16 cellular contexts compared by ENCODE assay signal in the genomic region with DNA sequence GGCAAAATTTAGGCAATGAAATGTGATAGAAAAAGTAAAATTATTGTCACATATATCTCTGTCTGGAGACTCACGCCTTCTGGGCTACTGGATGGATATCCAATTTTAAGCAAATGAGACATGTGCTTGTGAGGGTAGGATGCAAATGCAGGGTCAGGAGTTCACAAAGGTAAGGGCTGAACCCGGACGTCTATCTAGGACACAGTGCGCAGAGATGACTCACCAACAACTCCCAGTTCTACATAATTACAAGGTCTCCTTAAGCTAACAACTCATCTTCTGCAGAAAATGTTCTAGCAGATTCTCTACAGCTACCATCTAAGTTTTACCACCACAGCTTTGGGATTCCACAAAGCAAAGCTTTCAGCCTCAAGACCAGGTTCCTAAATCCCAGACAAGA.
DNase-seq lines count a peak whose midpoint lies in the region; ATAC-seq, FAIRE-seq and TF ChIP-seq lines count a peak whose summit lies in the region.
"Had no signal": no experiment of that assay in that cellular context is flagged by ENCODE, and none has a peak within 500 bp of the region (broad histone marks: within the 10 kb centered on the region; RNA-seq: fewer than 3 reads in every experiment).

No MANE protein-coding gene starts in this region.

- no peak overlapping the region for H3K4me3 ChIP-seq in small intestine (ENCODE audit: low read depth in 1 of 2, low read length in 2 of 2)

- peak; percentile 43 for DNase-seq in HT-29 (ENCODE audit: low spot score)
- peak; percentile 37 for DNase-seq in SW480 (ENCODE audit: low spot score)
- no peak for DNase-seq in foreskin keratinocyte
- DNase-seq in small intestine, result peak; percentile 63
- DNase-seq: BE2C, EL, Kasumi-1, NCI-H1417 treated with DMSO at 0.1 percent for 48 hours, NCI-H2081, NCI-H524, SHP77 treated with DMSO at 0.1 percent for 48 hours had no signal

- WGBS in small intestine, 3 donors, result 34 to 62% (median 44%) methylated on average over 4 of the region's 4 CpGs

- no peak overlapping the region for H3K27ac ChIP-seq in foreskin keratinocyte
- no peak overlapping the region for H3K27ac ChIP-seq in small intestine (ENCODE audit: low read depth in 1 of 2, low read length in 1 of 2)

- peak; percentile 55 for ATAC-seq in foreskin keratinocyte
- ATAC-seq in HG03457 (IDR thresholded peaks at IDR 0.05; ENCODE audit: unreplicated experiment), result no peak
- ATAC-seq in HG03521 (IDR thresholded peaks at IDR 0.05; ENCODE audit: unreplicated experiment), result no peak
- no peak for ATAC-seq in GM18517 (IDR thresholded peaks at IDR 0.05; ENCODE audit: unreplicated experiment)
- ATAC-seq: Panc1 had no signal

- FAIRE-seq in small intestine (lab: Jason Lieb, UNC), result no peak
- FAIRE-seq: H54 had no signal

- H3K36me3 ChIP-seq in small intestine (ENCODE audit: control insufficient read depth in 2 of 2, insufficient read depth in 2 of 2, low read length in 2 of 2), result no peaks in the 10 kb centered on the region
- H3K36me3 ChIP-seq: BE2C had no signal

- TF ChIP-seq CTCF in foreskin keratinocyte (conservative IDR thresholded peaks at IDR 0.05), result no peak

- H3K27me3 ChIP-seq in foreskin keratinocyte (peaks cover 3% of the 10 kb centered on the region), small intestine (ENCODE audit: control insufficient read depth in 2 of 2, insufficient read depth in 2 of 2, low read length in 2 of 2) (no peaks in the 10 kb centered on the region)
- H3K27me3 ChIP-seq: BE2C had no signal

- H3K4me1 ChIP-seq in foreskin keratinocyte, result no peaks in the 10 kb centered on the region
- no peaks in the 10 kb centered on the region for H3K4me1 ChIP-seq in small intestine (ENCODE audit: control insufficient read depth in 2 of 2, insufficient read depth in 1 of 2, low read depth in 1 of 2, low read length in 1 of 2)
- H3K4me1 ChIP-seq: BE2C had no signal

- peaks cover 2% of the 10 kb centered on the region for H3K9me3 ChIP-seq in small intestine (ENCODE audit: control insufficient read depth, low read depth)
- H3K9me3 ChIP-seq: BE2C had no signal

Comparison
In these comparisons a context has a peak if more than half of its experiments do, and no peak if none do; other contexts are left out.
1. DNase-seq: peak in HT-29 (single experiment), SW480 (single experiment) and small intestine (single experiment); none in foreskin keratinocyte (0 of 2).